ENCODE assay signal across 16 cellular contexts in genomic region chr22:44383652-44384562, GRCh38.
A peak's percentile ranks its signal among the peaks of the same experiment; 100 is the strongest.
DNase-seq lines count a peak whose midpoint lies in the region; ATAC-seq and TF ChIP-seq lines count a peak whose summit lies in the region.
"Had no signal": no experiment of that assay in that cellular context is flagged by ENCODE, and none has a peak within 500 bp of the region (broad histone marks: within the 10 kb centered on the region; RNA-seq: fewer than 3 reads in every experiment).

No MANE protein-coding gene starts in this region.

- H3K27me3 ChIP-seq in WERI-Rb-1 (ENCODE audit: insufficient read depth, low read depth, severe bottlenecking) (no peaks in the 10 kb centered on the region), sigmoid colon (no peaks in the 10 kb centered on the region)

- peaks cover 0 to 21% (median 11%) of the 10 kb centered on the region in 4 donors for H3K4me1 ChIP-seq in sigmoid colon

- H3K27ac ChIP-seq in WERI-Rb-1 (peak overlapping the region; percentile 28; the same call in 1 of the 2 replicates), sigmoid colon (no peak overlapping the region)
- H3K27ac ChIP-seq: KMS-11 had no signal

- DNase-seq in cardiac septum (ENCODE audit: low spot score) (peak; percentile 65), Right ventricle myocardium inferior (ENCODE audit: missing footprints) (no peak), WERI-Rb-1 (no peak), left lobe of liver (ENCODE audit: low spot score) (peak; percentile 92), sigmoid colon (peak; percentile 32), NCI-H2029 (lab: John Stamatoyannopoulos, UW) (no peak), NCI-H446 treated with DMSO at 0.1 percent for 48 hours (lab: John Stamatoyannopoulos, UW) (no peak), T-helper 1 cell (no peak)
- DNase-seq: CD8-positive, alpha-beta T cell; GF-D8; H9; NCI-H1105; NCI-H1930; NCI-H226; SHP77 treated with DMSO at 0.1 percent for 48 hours had no signal

- H3K9me3 ChIP-seq in WERI-Rb-1 (ENCODE audit: severe bottlenecking) (no peaks in the 10 kb centered on the region), sigmoid colon (no peaks in the 10 kb centered on the region)

- intact Hi-C loops in cardiac septum (cut with DNase I) = no loop called here
- intact Hi-C loops in Right ventricle myocardium inferior (cut with DNase I) = no loop called here
- intact Hi-C loops in sigmoid colon (cut with DNase I) = no loop called here

- WGBS in sigmoid colon, 2 donors = 60 to 70% methylated on average over 14 of the region's 14 CpGs

- ATAC-seq in Right ventricle myocardium inferior (no peak), left lobe of liver (peak; percentile 83)
- ATAC-seq: CD8-positive, alpha-beta T cell had no signal

- TF ChIP-seq CTCF in WERI-Rb-1 (IDR thresholded peaks at IDR 0.05; ENCODE audit: low read depth, low read length) (no peak), sigmoid colon (IDR thresholded peaks at IDR 0.05) (no peak)

- no peak overlapping the region for H3K4me3 ChIP-seq in WERI-Rb-1 (ENCODE audit: low read depth, low read length)
- H3K4me3 ChIP-seq in sigmoid colon = no peak overlapping the region

- TF ChIP-seq EP300 in sigmoid colon (IDR thresholded peaks at IDR 0.05) = no peak

- TF ChIP-seq POLR2A in sigmoid colon (IDR thresholded peaks at IDR 0.05) = no peak

- H3K36me3 ChIP-seq in WERI-Rb-1 = no peaks in the 10 kb centered on the region
- no peaks in the 10 kb centered on the region for H3K36me3 ChIP-seq in sigmoid colon

Comparison
In these comparisons a context has a peak if more than half of its experiments do, and no peak if none do; other contexts are left out.
1. DNase-seq: peak in cardiac septum (single experiment), left lobe of liver (single experiment) and sigmoid colon (single experiment); none in Right ventricle myocardium inferior (single experiment), WERI-Rb-1 (single experiment), NCI-H2029 (single experiment), NCI-H446 treated with DMSO at 0.1 percent for 48 hours (single experiment) and T-helper 1 cell (0 of 5).